ENCODE assay signal across 36 cellular contexts in genomic region chr2:36798724-36799123, GRCh38.
"Had no signal": no experiment of that assay in that cellular context is flagged by ENCODE, and none has a peak within 500 bp of the region (broad histone marks: within the 10 kb centered on the region; RNA-seq: fewer than 3 reads in every experiment).

No MANE protein-coding gene starts in this region.

- H3K4me3 ChIP-seq: adrenal gland, body of pancreas, coronary artery, dorsolateral prefrontal cortex, esophagus muscularis mucosa, gastrocnemius medialis had no signal

- H3K4me3 Mint-ChIP-seq: activated CD4-positive, alpha-beta memory T cell treated with anti-CD3 and anti-CD28 coated beads for 36 hours; activated CD4-positive, alpha-beta T cell treated with anti-CD3 and anti-CD28 coated beads for 36 hours; activated CD4-positive, alpha-beta T cell treated with anti-CD3 and anti-CD28 coated beads, Interleukin-2, amount 10 ng/mL, durations not matched to agents 24 days and 14 days; activated CD8-positive, alpha-beta memory T cell treated with anti-CD3 and anti-CD28 coated beads, Interleukin-2, amount 10 ng/mL, durations not matched to agents 7 days and 5 days; activated CD8-positive, alpha-beta T cell treated with anti-CD3 and anti-CD28 coated beads, Interleukin-2, amount 10 ng/mL, durations not matched to agents 7 days and 5 days; activated naive CD4-positive, alpha-beta T cell treated with anti-CD3 and anti-CD28 coated beads for 36 hours; activated naive CD4-positive, alpha-beta T cell treated with anti-CD3 and anti-CD28 coated beads, Interleukin-2, amount 50 U/mL, for 24 hours; activated naive CD8-positive, alpha-beta T cell treated with anti-CD3 and anti-CD28 coated beads for 36 hours; activated naive CD8-positive, alpha-beta T cell treated with anti-CD3 and anti-CD28 coated beads, Interleukin-2, amount 50 U/mL, for 24 hours; activated T-helper 1 cell treated with anti-CD3 and anti-CD28 coated beads, Interleukin-12 subunit alpha, Interleukin-12 subunit beta, Interleukin-2, Interleukin-4 antibody, amounts not matched to agents 30 ng/mL and 10 ng/mL and 1 ng/mL, durations not matched to agents 14 hours and 24 hours and 36 hours; dendritic cell treated with granulocyte-macrophage colony-stimulating factor and Interleukin-4, amounts not matched to agents 40 ng/mL and 50 ng/mL, for 4 days; T-helper 17 cell; T-helper 2 cell treated with Interferon-gamma antibody and Interleukin-4, amounts not matched to agents 5 μg/mL and 100 μg/mL, for 36 hours had no signal

- H3K4me1 ChIP-seq: adrenal gland, body of pancreas, esophagus muscularis mucosa, foreskin keratinocyte, gastrocnemius medialis had no signal

- H3K27me3 ChIP-seq: adrenal gland, body of pancreas, dorsolateral prefrontal cortex, gastrocnemius medialis had no signal

- ATAC-seq: activated CD4-positive, alpha-beta T cell treated with anti-CD3 and anti-CD28 coated beads for 36 hours; activated CD8-positive, alpha-beta memory T cell treated with anti-CD3 and anti-CD28 coated beads, Interleukin-2, amount 10 ng/mL, durations not matched to agents 7 days and 5 days; activated CD8-positive, alpha-beta T cell treated with anti-CD3 and anti-CD28 coated beads, Interleukin-2, amount 10 ng/mL, durations not matched to agents 7 days and 5 days; activated naive CD8-positive, alpha-beta T cell treated with anti-CD3 and anti-CD28 coated beads, Interleukin-2, amount 50 U/mL, for 24 hours; body of pancreas; foreskin keratinocyte; gastrocnemius medialis; T-helper 17 cell had no signal

- DNase-seq: activated CD4-positive, alpha-beta memory T cell treated with anti-CD3 and anti-CD28 coated beads for 36 hours; activated CD4-positive, alpha-beta T cell treated with anti-CD3 and anti-CD28 coated beads for 36 hours; activated CD4-positive, alpha-beta T cell treated with anti-CD3 and anti-CD28 coated beads, Interleukin-2, amount 10 ng/mL, durations not matched to agents 24 days and 14 days; activated CD4-positive, CD25-positive, alpha-beta regulatory T cell; activated CD4-positive, CD25-positive, alpha-beta regulatory T cell treated with anti-CD3 and anti-CD28 coated beads, Interleukin-2, amount 50 U/mL, for 72 hours; activated CD8-positive, alpha-beta memory T cell treated with anti-CD3 and anti-CD28 coated beads, Interleukin-2, amount 10 ng/mL, durations not matched to agents 7 days and 5 days; activated CD8-positive, alpha-beta memory T cell treated with anti-CD3 and anti-CD28 coated beads, Interleukin-2, amount 50 U/mL, for 4 hours; activated CD8-positive, alpha-beta T cell treated with anti-CD3 and anti-CD28 coated beads, Interleukin-2, amount 10 ng/mL, durations not matched to agents 7 days and 5 days; activated effector memory CD4-positive, alpha-beta T cell treated with anti-CD3 and anti-CD28 coated beads, Interleukin-2, amount 50 U/mL, for 16 hours; activated naive CD4-positive, alpha-beta T cell treated with anti-CD3 and anti-CD28 coated beads for 36 hours; activated naive CD8-positive, alpha-beta T cell treated with anti-CD3 and anti-CD28 coated beads for 36 hours; activated naive CD8-positive, alpha-beta T cell treated with anti-CD3 and anti-CD28 coated beads, Interleukin-2, amount 50 U/mL, for 24 hours; activated T-cell treated with anti-CD3 and anti-CD28 coated beads, Interleukin-2, amount 50 U/mL, for 1 hour; activated T-cell treated with anti-CD3 and anti-CD28 coated beads, Interleukin-2, amount 50 U/mL, for 48 hours; adrenal gland; amygdala; aorta; body of pancreas; central memory CD4-positive, alpha-beta T cell; dorsolateral prefrontal cortex; effector memory CD4-positive, alpha-beta T cell; erythroblast; foreskin keratinocyte; gastrocnemius medialis; glutamatergic neuron; SW 1271; T-helper 1 cell; T-helper 17 cell; T1000 had no signal

- H3K36me3 ChIP-seq: adrenal gland, esophagus muscularis mucosa, gastrocnemius medialis had no signal

- H3K9me3 Mint-ChIP-seq: activated CD4-positive, alpha-beta memory T cell treated with anti-CD3 and anti-CD28 coated beads for 36 hours; activated CD4-positive, alpha-beta T cell treated with anti-CD3 and anti-CD28 coated beads, Interleukin-2, amount 10 ng/mL, durations not matched to agents 24 days and 14 days; activated naive CD4-positive, alpha-beta T cell treated with anti-CD3 and anti-CD28 coated beads for 36 hours; activated naive CD4-positive, alpha-beta T cell treated with anti-CD3 and anti-CD28 coated beads, Interleukin-2, amount 50 U/mL, for 24 hours; activated naive CD8-positive, alpha-beta T cell treated with anti-CD3 and anti-CD28 coated beads for 36 hours; activated naive CD8-positive, alpha-beta T cell treated with anti-CD3 and anti-CD28 coated beads, Interleukin-2, amount 50 U/mL, for 24 hours; activated T-helper 1 cell treated with anti-CD3 and anti-CD28 coated beads, Interleukin-12 subunit alpha, Interleukin-12 subunit beta, Interleukin-2, Interleukin-4 antibody, amounts not matched to agents 30 ng/mL and 10 ng/mL and 1 ng/mL, durations not matched to agents 14 hours and 24 hours and 36 hours; dendritic cell treated with granulocyte-macrophage colony-stimulating factor and Interleukin-4, amounts not matched to agents 40 ng/mL and 50 ng/mL, for 4 days; T-helper 2 cell treated with Interferon-gamma antibody and Interleukin-4, amounts not matched to agents 5 μg/mL and 100 μg/mL, for 36 hours had no signal

- H3K27me3 Mint-ChIP-seq: activated naive CD8-positive, alpha-beta T cell treated with anti-CD3 and anti-CD28 coated beads for 36 hours had no signal

- H3K36me3 Mint-ChIP-seq: activated CD4-positive, alpha-beta memory T cell treated with anti-CD3 and anti-CD28 coated beads for 36 hours; activated CD8-positive, alpha-beta memory T cell treated with anti-CD3 and anti-CD28 coated beads, Interleukin-2, amount 10 ng/mL, durations not matched to agents 7 days and 5 days; activated naive CD8-positive, alpha-beta T cell treated with anti-CD3 and anti-CD28 coated beads for 36 hours had no signal

- H3K9me3 ChIP-seq: adrenal gland, body of pancreas, gastrocnemius medialis had no signal

- H3K27ac ChIP-seq: adrenal gland, body of pancreas, coronary artery, esophagus muscularis mucosa, foreskin keratinocyte, gastrocnemius medialis had no signal

- H3K4me1 Mint-ChIP-seq: activated naive CD8-positive, alpha-beta T cell treated with anti-CD3 and anti-CD28 coated beads for 36 hours; T-helper 17 cell had no signal

- H3K27ac Mint-ChIP-seq: activated CD4-positive, alpha-beta memory T cell treated with anti-CD3 and anti-CD28 coated beads for 36 hours; activated CD4-positive, alpha-beta T cell treated with anti-CD3 and anti-CD28 coated beads for 36 hours; activated CD4-positive, alpha-beta T cell treated with anti-CD3 and anti-CD28 coated beads, Interleukin-2, amount 10 ng/mL, durations not matched to agents 24 days and 14 days; activated CD8-positive, alpha-beta memory T cell treated with anti-CD3 and anti-CD28 coated beads, Interleukin-2, amount 10 ng/mL, durations not matched to agents 7 days and 5 days; activated CD8-positive, alpha-beta T cell treated with anti-CD3 and anti-CD28 coated beads, Interleukin-2, amount 10 ng/mL, durations not matched to agents 7 days and 5 days; activated naive CD4-positive, alpha-beta T cell treated with anti-CD3 and anti-CD28 coated beads for 36 hours; activated naive CD4-positive, alpha-beta T cell treated with anti-CD3 and anti-CD28 coated beads, Interleukin-2, amount 50 U/mL, for 24 hours; activated naive CD8-positive, alpha-beta T cell treated with anti-CD3 and anti-CD28 coated beads for 36 hours; activated naive CD8-positive, alpha-beta T cell treated with anti-CD3 and anti-CD28 coated beads, Interleukin-2, amount 50 U/mL, for 24 hours; activated T-helper 1 cell treated with anti-CD3 and anti-CD28 coated beads, Interleukin-12 subunit alpha, Interleukin-12 subunit beta, Interleukin-2, Interleukin-4 antibody, amounts not matched to agents 30 ng/mL and 10 ng/mL and 1 ng/mL, durations not matched to agents 14 hours and 24 hours and 36 hours; activated T-helper 2 cell treated with anti-CD3 and anti-CD28 coated beads, Interferon-gamma antibody, Interleukin-2, Interleukin-4, amounts not matched to agents 10 μg/mL and 5 μg/mL and 100 μg/mL, durations not matched to agents 14 hours and 24 hours and 36 hours; dendritic cell treated with granulocyte-macrophage colony-stimulating factor and Interleukin-4, amounts not matched to agents 40 ng/mL and 50 ng/mL, for 4 days; T-helper 17 cell; T-helper 2 cell treated with Interferon-gamma antibody and Interleukin-4, amounts not matched to agents 5 μg/mL and 100 μg/mL, for 36 hours had no signal
